Comparison of ENCODE assay signal across 7 cellular contexts in genomic region chr19:11530432-11530831, GRCh38. TPM values are rescaled to one million over a fixed set of nuclear protein-coding genes. Genes with fewer than 3 reads are reported as not detected.
DNase-seq lines count a peak whose midpoint lies in the region; ATAC-seq and TF ChIP-seq lines count a peak whose summit lies in the region.

No MANE protein-coding gene starts in this region.

- H3K36me3 ChIP-seq in transverse colon, result no peaks in the 10 kb centered on the region

- H3K27ac Mint-ChIP-seq in activated B cell treated with CpG ODN at 0.5 μM for 24 hours, result no peak overlapping the region

- peak; percentile 63 for DNase-seq in GM13976 (ENCODE audit: low spot score)
- peak; percentile 57 for DNase-seq in NCI-H2107 treated with DMSO at 0.1 percent for 48 hours (lab: John Stamatoyannopoulos, UW; ENCODE audit: unreplicated experiment)
- DNase-seq in activated B cell treated with CpG ODN at 0.5 μM for 24 hours, result no peak
- DNase-seq in erythroblast (lab: John Stamatoyannopoulos, UW), result peak; percentile 84 to 89
- peak; percentile 95 for DNase-seq in midbrain (lab: John Stamatoyannopoulos, UW)
- DNase-seq in transverse colon, result peak; percentile 80

- H3K9me3 ChIP-seq in transverse colon, result no peaks in the 10 kb centered on the region

- in situ Hi-C loops in GM13976 (cut with MboI; ENCODE audit: low sequenced_read_pairs, unreplicated experiment) (no loop called here), transverse colon (cut with MboI; ENCODE audit: low pct_ligation_motif_present in 1 of 4, low pct_unique_long_range_greater_than_20kb in 1 of 4, low sequenced_read_pairs in 3 of 4) (no loop called here)

- intact Hi-C loops in activated B cell treated with CpG ODN at 0.5 μM for 24 hours (cut with micrococcal nuclease), result no loop called here
- intact Hi-C loops in transverse colon (cut with DNase I; ENCODE audit: low total_unique reads), result no loop called here

- TF ChIP-seq CTCF in GM13976 (IDR thresholded peaks at IDR 0.05; ENCODE audit: borderline replicate concordance, control extremely low read depth, extremely low read depth, insufficient read depth, missing control alignments) (peak; percentile 13), activated B cell treated with CpG ODN at 0.5 μM for 24 hours (IDR thresholded peaks at IDR 0.05) (no peak), transverse colon (IDR thresholded peaks at IDR 0.05) (no peak)

- no peak overlapping the region for H3K4me3 ChIP-seq in transverse colon

- no peaks in the 10 kb centered on the region for H3K9me3 Mint-ChIP-seq in activated B cell treated with CpG ODN at 0.5 μM for 24 hours

- peak overlapping the region; percentile 11 for H3K4me3 Mint-ChIP-seq in activated B cell treated with CpG ODN at 0.5 μM for 24 hours

- no peaks in the 10 kb centered on the region for H3K27me3 ChIP-seq in transverse colon

- H3K4me1 Mint-ChIP-seq in activated B cell treated with CpG ODN at 0.5 μM for 24 hours, result peaks cover 25% of the 10 kb centered on the region

- TF ChIP-seq EP300 in transverse colon (IDR thresholded peaks at IDR 0.05; ENCODE audit: low read depth), result no peak

- H3K27me3 Mint-ChIP-seq in activated B cell treated with CpG ODN at 0.5 μM for 24 hours, result no peaks in the 10 kb centered on the region

- POLR2A ChIA-PET in activated B cell treated with CpG ODN at 0.5 μM for 24 hours (lab: Charles Lee), result interaction anchor here (0.6 kb wide), 1 partner anchor 53 kb away, joined by 4 read pairs; no protein-coding TSS in a partner anchor

- peaks cover 9 to 33% (median 18%) of the 10 kb centered on the region in 4 donors for H3K4me1 ChIP-seq in transverse colon

- peak overlapping the region; percentile 21 to 98 (median 93) for H3K27ac ChIP-seq in transverse colon

- CTCF ChIA-PET in activated B cell treated with CpG ODN at 0.5 μM for 24 hours (lab: Charles Lee), result no interaction called here

- TF ChIP-seq POLR2A in erythroblast (IDR thresholded peaks at IDR 0.05; ENCODE audit: low read length) (no peak), transverse colon (IDR thresholded peaks at IDR 0.05) (no peak)

- WGBS in transverse colon (ENCODE audit: low coverage in 1 of 2), 2 donors, result 33% methylated on average over 9 of the region's 9 CpGs; no CpG with 5 or more reads in 1 of the 2 donors

- H3K36me3 Mint-ChIP-seq in activated B cell treated with CpG ODN at 0.5 μM for 24 hours (ENCODE audit: low read depth), result peaks cover 11% of the 10 kb centered on the region

- ATAC-seq in activated B cell treated with CpG ODN at 0.5 μM for 24 hours (ENCODE audit: low read depth) (no peak), HG03442 (IDR thresholded peaks at IDR 0.05; ENCODE audit: unreplicated experiment) (no peak)

RNA-seq across cellular contexts. Expression of gene ECSIT, which starts 1.5 kb away (rescaled TPM):
- total RNA-seq in activated B cell treated with CpG ODN at 0.5 μM for 24 hours, result 49.3 and 54.2 TPM in 2 replicates
- 10 to 100 TPM; 20.9 to 63.4 (median 39.1) TPM for total RNA-seq in transverse colon

RNA-seq across cellular contexts. Expression of gene CNN1, which starts 8.2 kb away (rescaled TPM):
- not detected in 2 replicates for total RNA-seq in activated B cell treated with CpG ODN at 0.5 μM for 24 hours
- 1,000 to 10,000 TPM in 1 of 4 donors, 100 to 1,000 TPM in 3; 198 to 1,121 (median 486) TPM for total RNA-seq in transverse colon

RNA-seq across cellular contexts. Expression of gene ZNF653, which starts 24.8 kb away (rescaled TPM):
- 10.3 and 14.1 TPM in 2 replicates for total RNA-seq in activated B cell treated with CpG ODN at 0.5 μM for 24 hours
- 10 to 100 TPM; 10.6 to 44.9 (median 17.4) TPM for total RNA-seq in transverse colon

RNA-seq across cellular contexts. Expression of gene ELOF1, which starts 28.6 kb away (rescaled TPM):
- 61.7 and 66.1 TPM in 2 replicates for total RNA-seq in activated B cell treated with CpG ODN at 0.5 μM for 24 hours
- 10 to 100 TPM; 14.7 to 45.7 (median 37.2) TPM for total RNA-seq in transverse colon

RNA-seq across cellular contexts. Expression of gene ACP5, which starts 47.0 kb away (rescaled TPM):
- total RNA-seq in activated B cell treated with CpG ODN at 0.5 μM for 24 hours (47.6 and 50.9 TPM in 2 replicates), transverse colon (10 to 100 TPM; 10.5 to 60.2 (median 22.4) TPM)

Comparison
In these comparisons a context has a peak if more than half of its experiments do, and no peak if none do; other contexts are left out.
1. RNA of gene CNN1, which starts 8.2 kb away (total RNA-seq): 198 to 1,121 TPM in transverse colon; not detected in activated B cell treated with CpG ODN at 0.5 μM for 24 hours; every median in the first group is over 100 times any median in the second.